Comparison of ENCODE assay signal across 8 cellular contexts in genomic region chr7:35802649-35803048, GRCh38. TPM values are rescaled to one million over a fixed set of nuclear protein-coding genes. Genes with fewer than 3 reads are reported as not detected.
DNase-seq lines count a peak whose midpoint lies in the region; ATAC-seq, FAIRE-seq and TF ChIP-seq lines count a peak whose summit lies in the region.

No MANE protein-coding gene starts in this region.

- peak overlapping the region; percentile 46 to 85 for H3K9ac ChIP-seq in kidney (ENCODE audit: low read length in 2 of 2)

- no peaks in the 10 kb centered on the region for H3K36me3 ChIP-seq in kidney (ENCODE audit: control insufficient read depth in 1 of 2, insufficient read depth in 2 of 2, low read length in 2 of 2)
- no peaks in the 10 kb centered on the region for H3K36me3 ChIP-seq in suprapubic skin

- no peak for TF ChIP-seq POLR2A in suprapubic skin (IDR thresholded peaks at IDR 0.05)

- H3K27ac ChIP-seq in kidney (ENCODE audit: low read depth in 2 of 2, low read length in 2 of 2): peak overlapping the region in 1 of 2 donors; percentile 99
- H3K27ac ChIP-seq in suprapubic skin: no peak overlapping the region
- no peak overlapping the region for H3K27ac ChIP-seq in foreskin keratinocyte

- ATAC-seq in foreskin keratinocyte: no peak

- H3K27me3 ChIP-seq in suprapubic skin (no peaks in the 10 kb centered on the region), foreskin keratinocyte (no peaks in the 10 kb centered on the region)

- H3K27ac Mint-ChIP-seq in activated T-helper 2 cell treated with anti-CD3 and anti-CD28 coated beads, Interferon-gamma antibody, Interleukin-2, Interleukin-4, amounts not matched to agents 10 μg/mL and 5 μg/mL and 100 μg/mL, durations not matched to agents 14 hours and 24 hours and 36 hours: peak overlapping the region; percentile 89

- peaks cover 30% of the 10 kb centered on the region for H3K36me3 Mint-ChIP-seq in activated T-helper 2 cell treated with anti-CD3 and anti-CD28 coated beads, Interferon-gamma antibody, Interleukin-2, Interleukin-4, amounts not matched to agents 10 μg/mL and 5 μg/mL and 100 μg/mL, durations not matched to agents 14 hours and 24 hours and 36 hours (ENCODE audit: low read depth)

- peaks cover 40% of the 10 kb centered on the region for H3K4me1 Mint-ChIP-seq in activated T-helper 2 cell treated with anti-CD3 and anti-CD28 coated beads, Interferon-gamma antibody, Interleukin-2, Interleukin-4, amounts not matched to agents 10 μg/mL and 5 μg/mL and 100 μg/mL, durations not matched to agents 14 hours and 24 hours and 36 hours (ENCODE audit: low read depth)

- H3K4me3 ChIP-seq in kidney (ENCODE audit: low read length in 2 of 2) (peak overlapping the region; percentile 62 to 67), suprapubic skin (peak overlapping the region; percentile 95)

- DNase-seq in stimulated activated CD4-positive, alpha-beta T cell treated with anti-CD3 and anti-CD28 coated beads, Interleukin-15, amount 100 ng/mL, for 24 hours: peak; percentile 18
- DNase-seq in stimulated activated CD4-positive, alpha-beta T cell treated with anti-CD3 and anti-CD28 coated beads, Interleukin-12 subunit alpha, Interleukin-12 subunit beta, amount 100 ng/mL, for 4 hours: no peak
- no peak for DNase-seq in activated T-helper 2 cell treated with anti-CD3 and anti-CD28 coated beads, Interferon-gamma antibody, Interleukin-2, Interleukin-4, amounts not matched to agents 10 μg/mL and 5 μg/mL and 100 μg/mL, durations not matched to agents 14 hours and 24 hours and 36 hours (ENCODE audit: low spot score)
- DNase-seq in kidney: no peak
- DNase-seq in suprapubic skin (ENCODE audit: low spot score in 2 of 2): no peak
- no peak for DNase-seq in SHP77 (lab: John Stamatoyannopoulos, UW)
- no peak for DNase-seq in foreskin keratinocyte
- DNase-seq in NCI-H510A (lab: John Stamatoyannopoulos, UW): no peak

- H3K27me3 Mint-ChIP-seq in activated T-helper 2 cell treated with anti-CD3 and anti-CD28 coated beads, Interferon-gamma antibody, Interleukin-2, Interleukin-4, amounts not matched to agents 10 μg/mL and 5 μg/mL and 100 μg/mL, durations not matched to agents 14 hours and 24 hours and 36 hours (ENCODE audit: low read depth): no peaks in the 10 kb centered on the region

- TF ChIP-seq CTCF in kidney (IDR thresholded peaks at IDR 0.05; ENCODE audit: borderline replicate concordance, extremely low read depth, insufficient read depth): no peak
- no peak for TF ChIP-seq CTCF in suprapubic skin (IDR thresholded peaks at IDR 0.05)
- TF ChIP-seq CTCF in foreskin keratinocyte (conservative IDR thresholded peaks at IDR 0.05): no peak

- no peak for TF ChIP-seq EP300 in suprapubic skin (IDR thresholded peaks at IDR 0.05)

- H3K9me3 Mint-ChIP-seq in activated T-helper 2 cell treated with anti-CD3 and anti-CD28 coated beads, Interferon-gamma antibody, Interleukin-2, Interleukin-4, amounts not matched to agents 10 μg/mL and 5 μg/mL and 100 μg/mL, durations not matched to agents 14 hours and 24 hours and 36 hours: no peaks in the 10 kb centered on the region

- FAIRE-seq in kidney (lab: Jason Lieb, UNC): no peak

- intact Hi-C loops in activated T-helper 2 cell treated with anti-CD3 and anti-CD28 coated beads, Interferon-gamma antibody, Interleukin-2, Interleukin-4, amounts not matched to agents 10 μg/mL and 5 μg/mL and 100 μg/mL, durations not matched to agents 14 hours and 24 hours and 36 hours (cut with micrococcal nuclease): loop anchor here (1.0 to 10.0 kb wide), 3 partner anchors 104 to 592 kb away; no protein-coding TSS in a partner anchor
- intact Hi-C loops in kidney (cut with DNase I): no loop called here

- peaks cover 7 to 13% of the 10 kb centered on the region in 2 donors for H3K4me1 ChIP-seq in kidney (ENCODE audit: control insufficient read depth in 1 of 2, insufficient read depth in 1 of 2, low read depth in 1 of 2, low read length in 2 of 2)
- H3K4me1 ChIP-seq in suprapubic skin: peaks cover 40% of the 10 kb centered on the region
- peaks cover 10% of the 10 kb centered on the region for H3K4me1 ChIP-seq in foreskin keratinocyte

- peak overlapping the region; percentile 92 for H3K4me3 Mint-ChIP-seq in activated T-helper 2 cell treated with anti-CD3 and anti-CD28 coated beads, Interferon-gamma antibody, Interleukin-2, Interleukin-4, amounts not matched to agents 10 μg/mL and 5 μg/mL and 100 μg/mL, durations not matched to agents 14 hours and 24 hours and 36 hours (ENCODE audit: low read depth)

- no peaks in the 10 kb centered on the region for H3K9me3 ChIP-seq in kidney (ENCODE audit: control insufficient read depth in 1 of 2, low read length in 2 of 2)
- H3K9me3 ChIP-seq in suprapubic skin: no peaks in the 10 kb centered on the region

- WGBS in suprapubic skin: 13% methylated on average over 3 of the region's 3 CpGs

RNA-seq across cellular contexts. Expression of gene SEPTIN7, which starts 1.8 kb away (rescaled TPM):
- total RNA-seq in activated T-helper 2 cell treated with anti-CD3 and anti-CD28 coated beads, Interferon-gamma antibody, Interleukin-2, Interleukin-4, amounts not matched to agents 10 μg/mL and 5 μg/mL and 100 μg/mL, durations not matched to agents 14 hours and 24 hours and 36 hours: 228 and 236 TPM in 2 replicates
- total RNA-seq in kidney: 189 TPM
- 125 TPM for polyA plus RNA-seq in kidney (ENCODE audit: insufficient read depth, low read depth, low replicate concordance)
- total RNA-seq in suprapubic skin: 100 to 1,000 TPM; 110 to 140 (median 127) TPM
- total RNA-seq in foreskin keratinocyte: 229 and 253 TPM in 2 replicates
- polyA plus RNA-seq in foreskin keratinocyte: 111 and 136 TPM in 2 replicates
